Comparison of ENCODE assay signal across 1 cellular context in the genomic region with DNA sequence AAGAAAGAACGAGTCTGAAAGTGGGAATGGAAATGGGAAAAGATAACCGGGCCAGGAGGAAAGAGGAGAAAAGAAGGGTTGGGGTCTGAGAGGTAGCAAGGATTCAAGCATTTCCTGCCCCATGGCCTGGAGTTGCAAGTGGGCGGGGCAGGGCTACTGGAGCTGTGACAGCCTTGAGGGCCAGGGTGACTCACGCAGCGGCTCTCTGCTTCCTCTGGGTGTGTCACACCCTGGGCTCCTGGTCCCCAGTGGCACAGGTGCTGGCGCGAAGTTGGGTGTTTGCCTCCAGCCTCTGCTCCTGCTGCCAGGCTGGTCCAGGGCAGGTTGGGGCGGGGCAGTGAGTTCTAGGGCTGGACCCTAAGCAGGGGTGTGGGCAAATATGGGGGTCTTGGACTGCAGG.
TF ChIP-seq lines count a peak whose summit lies in the region.

No MANE protein-coding gene starts in this region.

TF ChIP-seq in HepG2, 621 proteins besides CTCF, POLR2A, EP300 and RAD21 (continues in another document):
- no peak for TF ChIP-seq SMAD1 (CRISPR knock-in tag; IDR thresholded peaks at IDR 0.05; ENCODE audit: borderline replicate concordance, low read depth)
- TF ChIP-seq, protein P1, sequence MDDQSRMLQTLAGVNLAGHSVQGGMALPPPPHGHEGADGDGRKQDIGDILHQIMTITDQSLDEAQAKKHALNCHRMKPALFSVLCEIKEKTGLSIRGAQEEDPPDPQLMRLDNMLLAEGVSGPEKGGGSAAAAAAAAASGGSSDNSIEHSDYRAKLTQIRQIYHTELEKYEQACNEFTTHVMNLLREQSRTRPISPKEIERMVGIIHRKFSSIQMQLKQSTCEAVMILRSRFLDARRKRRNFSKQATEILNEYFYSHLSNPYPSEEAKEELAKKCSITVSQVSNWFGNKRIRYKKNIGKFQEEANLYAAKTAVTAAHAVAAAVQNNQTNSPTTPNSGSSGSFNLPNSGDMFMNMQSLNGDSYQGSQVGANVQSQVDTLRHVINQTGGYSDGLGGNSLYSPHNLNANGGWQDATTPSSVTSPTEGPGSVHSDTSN (CRISPR knock-in tag; IDR thresholded peaks at IDR 0.05; ENCODE audit: borderline replicate concordance) = no peak
- TF ChIP-seq, protein P2, sequence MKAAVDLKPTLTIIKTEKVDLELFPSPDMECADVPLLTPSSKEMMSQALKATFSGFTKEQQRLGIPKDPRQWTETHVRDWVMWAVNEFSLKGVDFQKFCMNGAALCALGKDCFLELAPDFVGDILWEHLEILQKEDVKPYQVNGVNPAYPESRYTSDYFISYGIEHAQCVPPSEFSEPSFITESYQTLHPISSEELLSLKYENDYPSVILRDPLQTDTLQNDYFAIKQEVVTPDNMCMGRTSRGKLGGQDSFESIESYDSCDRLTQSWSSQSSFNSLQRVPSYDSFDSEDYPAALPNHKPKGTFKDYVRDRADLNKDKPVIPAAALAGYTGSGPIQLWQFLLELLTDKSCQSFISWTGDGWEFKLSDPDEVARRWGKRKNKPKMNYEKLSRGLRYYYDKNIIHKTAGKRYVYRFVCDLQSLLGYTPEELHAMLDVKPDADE (CRISPR knock-in tag; IDR thresholded peaks at IDR 0.05) = no peak
- peak; percentile 40; the same call in 1 of the 2 replicates for TF ChIP-seq GABPB1 (CRISPR knock-in tag; IDR thresholded peaks at IDR 0.05)
- TF ChIP-seq PRMT3 (CRISPR knock-in tag; IDR thresholded peaks at IDR 0.05; ENCODE audit: borderline replicate concordance, low read depth) = no peak
- TF ChIP-seq, protein P3, sequence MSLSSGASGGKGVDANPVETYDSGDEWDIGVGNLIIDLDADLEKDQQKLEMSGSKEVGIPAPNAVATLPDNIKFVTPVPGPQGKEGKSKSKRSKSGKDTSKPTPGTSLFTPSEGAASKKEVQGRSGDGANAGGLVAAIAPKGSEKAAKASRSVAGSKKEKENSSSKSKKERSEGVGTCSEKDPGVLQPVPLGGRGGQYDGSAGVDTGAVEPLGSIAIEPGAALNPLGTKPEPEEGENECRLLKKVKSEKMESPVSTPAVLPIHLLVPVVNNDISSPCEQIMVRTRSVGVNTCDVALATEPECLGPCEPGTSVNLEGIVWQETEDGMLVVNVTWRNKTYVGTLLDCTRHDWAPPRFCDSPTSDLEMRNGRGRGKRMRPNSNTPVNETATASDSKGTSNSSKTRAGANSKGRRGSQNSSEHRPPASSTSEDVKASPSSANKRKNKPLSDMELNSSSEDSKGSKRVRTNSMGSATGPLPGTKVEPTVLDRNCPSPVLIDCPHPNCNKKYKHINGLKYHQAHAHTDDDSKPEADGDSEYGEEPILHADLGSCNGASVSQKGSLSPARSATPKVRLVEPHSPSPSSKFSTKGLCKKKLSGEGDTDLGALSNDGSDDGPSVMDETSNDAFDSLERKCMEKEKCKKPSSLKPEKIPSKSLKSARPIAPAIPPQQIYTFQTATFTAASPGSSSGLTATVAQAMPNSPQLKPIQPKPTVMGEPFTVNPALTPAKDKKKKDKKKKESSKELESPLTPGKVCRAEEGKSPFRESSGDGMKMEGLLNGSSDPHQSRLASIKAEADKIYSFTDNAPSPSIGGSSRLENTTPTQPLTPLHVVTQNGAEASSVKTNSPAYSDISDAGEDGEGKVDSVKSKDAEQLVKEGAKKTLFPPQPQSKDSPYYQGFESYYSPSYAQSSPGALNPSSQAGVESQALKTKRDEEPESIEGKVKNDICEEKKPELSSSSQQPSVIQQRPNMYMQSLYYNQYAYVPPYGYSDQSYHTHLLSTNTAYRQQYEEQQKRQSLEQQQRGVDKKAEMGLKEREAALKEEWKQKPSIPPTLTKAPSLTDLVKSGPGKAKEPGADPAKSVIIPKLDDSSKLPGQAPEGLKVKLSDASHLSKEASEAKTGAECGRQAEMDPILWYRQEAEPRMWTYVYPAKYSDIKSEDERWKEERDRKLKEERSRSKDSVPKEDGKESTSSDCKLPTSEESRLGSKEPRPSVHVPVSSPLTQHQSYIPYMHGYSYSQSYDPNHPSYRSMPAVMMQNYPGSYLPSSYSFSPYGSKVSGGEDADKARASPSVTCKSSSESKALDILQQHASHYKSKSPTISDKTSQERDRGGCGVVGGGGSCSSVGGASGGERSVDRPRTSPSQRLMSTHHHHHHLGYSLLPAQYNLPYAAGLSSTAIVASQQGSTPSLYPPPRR (CRISPR knock-in tag; IDR thresholded peaks at IDR 0.05; ENCODE audit: borderline replicate concordance) = no peak
- no peak for TF ChIP-seq ZNF556 (CRISPR knock-in tag; IDR thresholded peaks at IDR 0.05; ENCODE audit: borderline replicate concordance)
- no peak for TF ChIP-seq SRSF4 (IDR thresholded peaks at IDR 0.05; ENCODE audit: low read depth, low read length, poor library complexity, severe bottlenecking)
- no peak for TF ChIP-seq ZBTB42 (CRISPR knock-in tag; IDR thresholded peaks at IDR 0.05)
- TF ChIP-seq ZNF772 (CRISPR knock-in tag; IDR thresholded peaks at IDR 0.05) = no peak
- TF ChIP-seq ZNF768 (CRISPR knock-in tag; IDR thresholded peaks at IDR 0.05) = no peak
- TF ChIP-seq HOXD1 (CRISPR knock-in tag; IDR thresholded peaks at IDR 0.05) = no peak
- no peak for TF ChIP-seq RFX5 (IDR thresholded peaks at IDR 0.05; ENCODE audit: low read depth, low read length)
- no peak for TF ChIP-seq HHEX (CRISPR knock-in tag; IDR thresholded peaks at IDR 0.05)
- TF ChIP-seq JUND (CRISPR knock-in tag; IDR thresholded peaks at IDR 0.05) = 0 out of 2 replicates have a peak, but pooled peaks have one; percentile 32
- no peak for TF ChIP-seq ZNF121 (CRISPR knock-in tag; IDR thresholded peaks at IDR 0.05)
- TF ChIP-seq, protein P4, sequence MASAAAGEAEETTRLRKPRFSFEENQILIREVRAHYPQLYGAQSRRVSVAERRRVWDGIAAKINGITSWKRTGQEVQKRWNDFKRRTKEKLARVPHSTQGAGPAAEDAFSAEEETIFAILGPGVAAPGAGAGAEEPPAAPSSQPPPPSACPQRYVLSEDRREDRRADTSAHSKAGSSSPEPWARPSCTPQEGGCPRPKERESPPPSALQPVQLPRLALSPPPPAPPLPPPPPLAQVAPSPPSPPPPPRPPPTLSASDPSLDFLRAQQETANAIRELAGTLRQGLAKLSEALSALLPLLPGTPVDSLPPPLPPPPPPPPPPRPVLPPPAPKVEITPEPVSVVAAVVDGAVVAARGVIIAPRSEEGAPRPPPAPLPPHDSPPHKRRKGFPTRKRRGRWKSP (CRISPR knock-in tag; IDR thresholded peaks at IDR 0.05) = no peak
- TF ChIP-seq ESRRA (CRISPR knock-in tag; IDR thresholded peaks at IDR 0.05; ENCODE audit: low read depth) = no peak
- TF ChIP-seq ZNF20 (CRISPR knock-in tag; IDR thresholded peaks at IDR 0.05) = no peak
- no peak for TF ChIP-seq ZNF30 (CRISPR knock-in tag; IDR thresholded peaks at IDR 0.05)
- no peak for TF ChIP-seq ZSCAN12 (CRISPR knock-in tag; IDR thresholded peaks at IDR 0.05)
- TF ChIP-seq, protein P5, sequence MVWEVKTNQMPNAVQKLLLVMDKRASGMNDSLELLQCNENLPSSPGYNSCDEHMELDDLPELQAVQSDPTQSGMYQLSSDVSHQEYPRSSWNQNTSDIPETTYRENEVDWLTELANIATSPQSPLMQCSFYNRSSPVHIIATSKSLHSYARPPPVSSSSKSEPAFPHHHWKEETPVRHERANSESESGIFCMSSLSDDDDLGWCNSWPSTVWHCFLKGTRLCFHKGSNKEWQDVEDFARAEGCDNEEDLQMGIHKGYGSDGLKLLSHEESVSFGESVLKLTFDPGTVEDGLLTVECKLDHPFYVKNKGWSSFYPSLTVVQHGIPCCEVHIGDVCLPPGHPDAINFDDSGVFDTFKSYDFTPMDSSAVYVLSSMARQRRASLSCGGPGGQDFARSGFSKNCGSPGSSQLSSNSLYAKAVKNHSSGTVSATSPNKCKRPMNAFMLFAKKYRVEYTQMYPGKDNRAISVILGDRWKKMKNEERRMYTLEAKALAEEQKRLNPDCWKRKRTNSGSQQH (CRISPR knock-in tag; IDR thresholded peaks at IDR 0.05; ENCODE audit: low read depth) = no peak
- no peak for TF ChIP-seq SIN3B (IDR thresholded peaks at IDR 0.05; ENCODE audit: low read length)
- TF ChIP-seq FOXJ3 (CRISPR knock-in tag; IDR thresholded peaks at IDR 0.05; ENCODE audit: borderline replicate concordance) = no peak
- no peak for TF ChIP-seq ZNF761 (CRISPR knock-in tag; conservative IDR thresholded peaks at IDR 0.05)
- TF ChIP-seq NR2C2 (CRISPR knock-in tag; IDR thresholded peaks at IDR 0.05; ENCODE audit: borderline replicate concordance) = no peak
- TF ChIP-seq, protein P6, sequence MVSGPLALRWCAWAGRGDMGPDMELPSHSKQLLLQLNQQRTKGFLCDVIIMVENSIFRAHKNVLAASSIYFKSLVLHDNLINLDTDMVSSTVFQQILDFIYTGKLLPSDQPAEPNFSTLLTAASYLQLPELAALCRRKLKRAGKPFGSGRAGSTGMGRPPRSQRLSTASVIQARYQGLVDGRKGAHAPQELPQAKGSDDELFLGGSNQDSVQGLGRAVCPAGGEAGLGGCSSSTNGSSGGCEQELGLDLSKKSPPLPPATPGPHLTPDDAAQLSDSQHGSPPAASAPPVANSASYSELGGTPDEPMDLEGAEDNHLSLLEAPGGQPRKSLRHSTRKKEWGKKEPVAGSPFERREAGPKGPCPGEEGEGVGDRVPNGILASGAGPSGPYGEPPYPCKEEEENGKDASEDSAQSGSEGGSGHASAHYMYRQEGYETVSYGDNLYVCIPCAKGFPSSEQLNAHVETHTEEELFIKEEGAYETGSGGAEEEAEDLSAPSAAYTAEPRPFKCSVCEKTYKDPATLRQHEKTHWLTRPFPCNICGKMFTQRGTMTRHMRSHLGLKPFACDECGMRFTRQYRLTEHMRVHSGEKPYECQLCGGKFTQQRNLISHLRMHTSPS (CRISPR knock-in tag; IDR thresholded peaks at IDR 0.05; ENCODE audit: low read depth) = 0 out of 2 replicates have a peak, but pooled peaks have one; percentile 23
- TF ChIP-seq, protein P7, sequence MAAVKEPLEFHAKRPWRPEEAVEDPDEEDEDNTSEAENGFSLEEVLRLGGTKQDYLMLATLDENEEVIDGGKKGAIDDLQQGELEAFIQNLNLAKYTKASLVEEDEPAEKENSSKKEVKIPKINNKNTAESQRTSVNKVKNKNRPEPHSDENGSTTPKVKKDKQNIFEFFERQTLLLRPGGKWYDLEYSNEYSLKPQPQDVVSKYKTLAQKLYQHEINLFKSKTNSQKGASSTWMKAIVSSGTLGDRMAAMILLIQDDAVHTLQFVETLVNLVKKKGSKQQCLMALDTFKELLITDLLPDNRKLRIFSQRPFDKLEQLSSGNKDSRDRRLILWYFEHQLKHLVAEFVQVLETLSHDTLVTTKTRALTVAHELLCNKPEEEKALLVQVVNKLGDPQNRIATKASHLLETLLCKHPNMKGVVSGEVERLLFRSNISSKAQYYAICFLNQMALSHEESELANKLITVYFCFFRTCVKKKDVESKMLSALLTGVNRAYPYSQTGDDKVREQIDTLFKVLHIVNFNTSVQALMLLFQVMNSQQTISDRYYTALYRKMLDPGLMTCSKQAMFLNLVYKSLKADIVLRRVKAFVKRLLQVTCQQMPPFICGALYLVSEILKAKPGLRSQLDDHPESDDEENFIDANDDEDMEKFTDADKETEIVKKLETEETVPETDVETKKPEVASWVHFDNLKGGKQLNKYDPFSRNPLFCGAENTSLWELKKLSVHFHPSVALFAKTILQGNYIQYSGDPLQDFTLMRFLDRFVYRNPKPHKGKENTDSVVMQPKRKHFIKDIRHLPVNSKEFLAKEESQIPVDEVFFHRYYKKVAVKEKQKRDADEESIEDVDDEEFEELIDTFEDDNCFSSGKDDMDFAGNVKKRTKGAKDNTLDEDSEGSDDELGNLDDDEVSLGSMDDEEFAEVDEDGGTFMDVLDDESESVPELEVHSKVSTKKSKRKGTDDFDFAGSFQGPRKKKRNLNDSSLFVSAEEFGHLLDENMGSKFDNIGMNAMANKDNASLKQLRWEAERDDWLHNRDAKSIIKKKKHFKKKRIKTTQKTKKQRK (IDR thresholded peaks at IDR 0.05; ENCODE audit: low read length) = no peak
- no peak for TF ChIP-seq MTF2 (CRISPR knock-in tag; IDR thresholded peaks at IDR 0.05; ENCODE audit: borderline replicate concordance)
- no peak for TF ChIP-seq ZNF629 (CRISPR knock-in tag; conservative IDR thresholded peaks at IDR 0.05)
- 0 out of 2 replicates have a peak, but pooled peaks have one; percentile 45 for TF ChIP-seq SP5 (CRISPR knock-in tag; IDR thresholded peaks at IDR 0.05; ENCODE audit: borderline replicate concordance, low read depth)
- no peak for TF ChIP-seq RELA (CRISPR knock-in tag; IDR thresholded peaks at IDR 0.05)
- no peak for TF ChIP-seq EED (CRISPR knock-in tag; IDR thresholded peaks at IDR 0.05)
- TF ChIP-seq SRSF1 (optimal IDR thresholded peaks at IDR 0.05; ENCODE audit: low read depth, low read length) = no peak
- TF ChIP-seq FOSL2 (CRISPR knock-in tag; IDR thresholded peaks at IDR 0.05) = peak; percentile 87
- TF ChIP-seq ZNF709 (CRISPR knock-in tag; IDR thresholded peaks at IDR 0.05) = no peak
- TF ChIP-seq, protein P8, sequence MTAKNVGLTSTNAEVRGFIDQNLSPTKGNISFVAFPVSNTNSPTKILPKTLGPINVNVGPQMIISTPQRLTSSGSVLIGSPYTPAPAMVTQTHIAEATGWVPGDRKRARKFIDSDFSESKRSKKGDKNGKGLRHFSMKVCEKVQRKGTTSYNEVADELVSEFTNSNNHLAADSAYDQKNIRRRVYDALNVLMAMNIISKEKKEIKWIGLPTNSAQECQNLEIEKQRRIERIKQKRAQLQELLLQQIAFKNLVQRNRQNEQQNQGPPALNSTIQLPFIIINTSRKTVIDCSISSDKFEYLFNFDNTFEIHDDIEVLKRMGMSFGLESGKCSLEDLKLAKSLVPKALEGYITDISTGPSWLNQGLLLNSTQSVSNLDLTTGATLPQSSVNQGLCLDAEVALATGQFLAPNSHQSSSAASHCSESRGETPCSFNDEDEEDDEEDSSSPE (CRISPR knock-in tag; IDR thresholded peaks at IDR 0.05) = no peak
- no peak for TF ChIP-seq ZNF547 (CRISPR knock-in tag; IDR thresholded peaks at IDR 0.05)
- TF ChIP-seq KAT7 (CRISPR knock-in tag; IDR thresholded peaks at IDR 0.05; ENCODE audit: borderline replicate concordance) = no peak
- TF ChIP-seq ZFP62 (CRISPR knock-in tag; IDR thresholded peaks at IDR 0.05) = no peak
- TF ChIP-seq, protein P9, sequence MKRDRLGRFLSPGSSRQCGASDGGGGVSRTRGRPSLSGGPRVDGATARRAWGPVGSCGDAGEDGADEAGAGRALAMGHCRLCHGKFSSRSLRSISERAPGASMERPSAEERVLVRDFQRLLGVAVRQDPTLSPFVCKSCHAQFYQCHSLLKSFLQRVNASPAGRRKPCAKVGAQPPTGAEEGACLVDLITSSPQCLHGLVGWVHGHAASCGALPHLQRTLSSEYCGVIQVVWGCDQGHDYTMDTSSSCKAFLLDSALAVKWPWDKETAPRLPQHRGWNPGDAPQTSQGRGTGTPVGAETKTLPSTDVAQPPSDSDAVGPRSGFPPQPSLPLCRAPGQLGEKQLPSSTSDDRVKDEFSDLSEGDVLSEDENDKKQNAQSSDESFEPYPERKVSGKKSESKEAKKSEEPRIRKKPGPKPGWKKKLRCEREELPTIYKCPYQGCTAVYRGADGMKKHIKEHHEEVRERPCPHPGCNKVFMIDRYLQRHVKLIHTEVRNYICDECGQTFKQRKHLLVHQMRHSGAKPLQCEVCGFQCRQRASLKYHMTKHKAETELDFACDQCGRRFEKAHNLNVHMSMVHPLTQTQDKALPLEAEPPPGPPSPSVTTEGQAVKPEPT (CRISPR knock-in tag; IDR thresholded peaks at IDR 0.05; ENCODE audit: low read depth) = no peak
